7 cellular contexts compared by ENCODE assay signal in genomic region chrX:75210602-75211001, GRCh38.
"Had no signal": no experiment of that assay in that cellular context is flagged by ENCODE, and none has a peak within 500 bp of the region (broad histone marks: within the 10 kb centered on the region; RNA-seq: fewer than 3 reads in every experiment).

No MANE protein-coding gene starts in this region.

- DNase-seq: GDM1, GF-D8 had no signal

- ATAC-seq: GM12878 had no signal

- FAIRE-seq: G401.6, GM12878, GM12891, GM18507, GM19239 had no signal

- H3K4me3 ChIP-seq: GM12878 had no signal
